ENCODE assay signal across 8 cellular contexts in genomic region chr16:20740901-20741491, GRCh38. TPM values are rescaled to one million over a fixed set of nuclear protein-coding genes. Genes with fewer than 3 reads are reported as not detected.
DNase-seq lines count a peak whose midpoint lies in the region; ATAC-seq and TF ChIP-seq lines count a peak whose summit lies in the region.

No MANE protein-coding gene starts in this region.

- peaks cover 16% of the 10 kb centered on the region for H3K4me1 Mint-ChIP-seq in T-helper 2 cell treated with Interferon-gamma antibody and Interleukin-4, amounts not matched to agents 5 μg/mL and 100 μg/mL, for 36 hours (ENCODE audit: low read depth)

- peak overlapping the region; percentile 80 for H3K4me3 ChIP-seq in right cardiac atrium (ENCODE audit: low read length)
- peak overlapping the region; percentile 99 for H3K4me3 ChIP-seq in rectal smooth muscle tissue (ENCODE audit: low read length)
- H3K4me3 ChIP-seq in vagina = peak overlapping the region; percentile 83 to 99

- H3K4me3 Mint-ChIP-seq in T-helper 2 cell treated with Interferon-gamma antibody and Interleukin-4, amounts not matched to agents 5 μg/mL and 100 μg/mL, for 36 hours = peak overlapping the region; percentile 92

- under 1% methylated on average over 34 of the region's 34 CpGs for WGBS in right cardiac atrium

- peak in 1 of 2 donors; percentile 63 for TF ChIP-seq POLR2A in vagina (IDR thresholded peaks at IDR 0.05)

- DNase-seq in GM13977 (ENCODE audit: low spot score) (peak; percentile 88), NCI-H1694 (lab: John Stamatoyannopoulos, UW) (peak; percentile 36), anterior cingulate cortex (lab: John Stamatoyannopoulos, UW) (peak in 56 of 58 donors; percentile 32 to 91 (median 82)), right cardiac atrium (peak; percentile 92 to 96 (median 95)), vagina (ENCODE audit: extremely low spot score in 2 of 2) (peak in 1 of 2 donors; percentile 91)
- DNase-seq in T-helper 2 cell treated with Interferon-gamma antibody and Interleukin-4, amounts not matched to agents 5 μg/mL and 100 μg/mL, for 36 hours (ENCODE audit: low spot score) = peak; percentile 91

- H3K36me3 ChIP-seq in rectal smooth muscle tissue (ENCODE audit: control insufficient read depth, insufficient read depth, low read length) (peaks cover 16% of the 10 kb centered on the region), vagina (peaks cover 0 to 28% of the 10 kb centered on the region in 2 donors)

- H3K27ac ChIP-seq in right cardiac atrium (ENCODE audit: low read length) = peak overlapping the region; percentile 7
- H3K27ac ChIP-seq in rectal smooth muscle tissue (ENCODE audit: low read depth, low read length) = peak overlapping the region; percentile 99
- H3K27ac ChIP-seq in vagina = peak overlapping the region; percentile 99

- H3K9me3 ChIP-seq in right cardiac atrium (ENCODE audit: control insufficient read depth, low read length) = no peaks in the 10 kb centered on the region
- H3K9me3 ChIP-seq in vagina = no peaks in the 10 kb centered on the region

- intact Hi-C loops in right cardiac atrium (cut with DNase I) = no loop called here
- intact Hi-C loops in vagina (cut with DNase I) = no loop called here

- H3K9me3 Mint-ChIP-seq in T-helper 2 cell treated with Interferon-gamma antibody and Interleukin-4, amounts not matched to agents 5 μg/mL and 100 μg/mL, for 36 hours = no peaks in the 10 kb centered on the region

- H3K27me3 ChIP-seq in right cardiac atrium (ENCODE audit: control insufficient read depth, insufficient read depth) (no peaks in the 10 kb centered on the region), rectal smooth muscle tissue (ENCODE audit: control insufficient read depth, insufficient read depth, low read length) (no peaks in the 10 kb centered on the region), vagina (no peaks in the 10 kb centered on the region)

- H3K27me3 Mint-ChIP-seq in T-helper 2 cell treated with Interferon-gamma antibody and Interleukin-4, amounts not matched to agents 5 μg/mL and 100 μg/mL, for 36 hours (ENCODE audit: low read depth) = no peaks in the 10 kb centered on the region

- peak; percentile 71 for ATAC-seq in HG02840 (IDR thresholded peaks at IDR 0.05; ENCODE audit: low FRiP score, unreplicated experiment)
- ATAC-seq in right cardiac atrium = peak; percentile 95 to 96

- peaks cover 20% of the 10 kb centered on the region for H3K36me3 Mint-ChIP-seq in T-helper 2 cell treated with Interferon-gamma antibody and Interleukin-4, amounts not matched to agents 5 μg/mL and 100 μg/mL, for 36 hours (ENCODE audit: low read depth)

- H3K4me1 ChIP-seq in right cardiac atrium (ENCODE audit: control insufficient read depth, insufficient read depth, low read length) = peaks cover 6% of the 10 kb centered on the region
- no peaks in the 10 kb centered on the region for H3K4me1 ChIP-seq in rectal smooth muscle tissue (ENCODE audit: control insufficient read depth, insufficient read depth, low read length)
- peaks cover 30% of the 10 kb centered on the region for H3K4me1 ChIP-seq in vagina

- no peak for TF ChIP-seq CTCF in GM13977 (IDR thresholded peaks at IDR 0.05; ENCODE audit: extremely low read depth, insufficient read depth, missing control alignments)
- TF ChIP-seq CTCF in vagina (IDR thresholded peaks at IDR 0.05) = no peak

- H3K9ac ChIP-seq in rectal smooth muscle tissue (ENCODE audit: low read length) = peak overlapping the region; percentile 12

- peak overlapping the region; percentile 97 for H3K27ac Mint-ChIP-seq in T-helper 2 cell treated with Interferon-gamma antibody and Interleukin-4, amounts not matched to agents 5 μg/mL and 100 μg/mL, for 36 hours

- in situ Hi-C loops in GM13977 (cut with MboI; ENCODE audit: low pct_unique_long_range_greater_than_20kb, low sequenced_read_pairs, unreplicated experiment) = no loop called here

RNA-seq across cellular contexts. Expression of gene THUMPD1, which starts 0.6 kb away (rescaled TPM):
- 10 to 100 TPM; 21.6 to 22.3 (median 22.0) TPM for total RNA-seq in right cardiac atrium
- polyA plus RNA-seq in right cardiac atrium = 11.7 TPM
- 60.9 TPM for total RNA-seq in vagina

RNA-seq across cellular contexts. Expression of gene ACSM3, which starts 22.8 kb away (rescaled TPM):
- total RNA-seq in right cardiac atrium (10 to 100 TPM; 12.0 to 21.4 (median 17.5) TPM), vagina (70.2 TPM)
- polyA plus RNA-seq in right cardiac atrium = 8.1 TPM

RNA-seq across cellular contexts. Expression of gene ACSM1, which starts 43.5 kb away (rescaled TPM):
- total RNA-seq in right cardiac atrium (under 1 TPM in 3 of 4 donors, not detected in 1; 0.17 to 0.26 (median 0.23) TPM), vagina (0.98 TPM)
- polyA plus RNA-seq in right cardiac atrium = 0.23 TPM

Comparison
In these comparisons a context has a peak if more than half of its experiments do, and no peak if none do; other contexts are left out.
1. H3K27ac ChIP-seq: peak in every context shown above with its lines; median percentile 99 in rectal smooth muscle tissue; 99 in vagina; 7 in right cardiac atrium.